In genomic region chr2:38106420-38107182, GRCh38 we compare ENCODE assay signal across 8 cellular contexts. TPM values are rescaled to one million over a fixed set of nuclear protein-coding genes. Genes with fewer than 3 reads are reported as not detected.
A peak's percentile ranks its signal among the peaks of the same experiment; 100 is the strongest.
DNase-seq lines count a peak whose midpoint lies in the region; ATAC-seq and TF ChIP-seq lines count a peak whose summit lies in the region.

No MANE protein-coding gene starts in this region.

- no peaks in the 10 kb centered on the region for H3K79me2 ChIP-seq in trophoblast cell (ENCODE audit: control insufficient read depth, insufficient read depth, low read length, poor library complexity)

- H4K91ac ChIP-seq in trophoblast cell (ENCODE audit: low read depth, low read length) = peak overlapping the region; percentile 55

- ATAC-seq in GM18505 (IDR thresholded peaks at IDR 0.05; ENCODE audit: unreplicated experiment) = no peak

- H3K4ac ChIP-seq in trophoblast cell (ENCODE audit: low read depth, low read length) = no peak overlapping the region

- H3K79me1 ChIP-seq in trophoblast cell (ENCODE audit: low read length) = peaks cover 6% of the 10 kb centered on the region

- no peaks in the 10 kb centered on the region for H3K27me3 ChIP-seq in endodermal cell (ENCODE audit: control insufficient read depth, insufficient read depth, low read length, poor library complexity, severe bottlenecking)
- H3K27me3 ChIP-seq in trophoblast cell (ENCODE audit: insufficient read depth, low read length) = no peaks in the 10 kb centered on the region

- H3K14ac ChIP-seq in trophoblast cell (ENCODE audit: low read length) = peak overlapping the region; percentile 32

- H2AFZ ChIP-seq in trophoblast cell (ENCODE audit: insufficient read depth, low read length, poor library complexity) = peak overlapping the region; percentile 20

- H3K4me3 ChIP-seq in GM12865 (ENCODE audit: low read depth, low read length) (no peak overlapping the region), endodermal cell (ENCODE audit: low read length) (peak overlapping the region; percentile 36), trophoblast cell (ENCODE audit: low read depth, low read length) (no peak overlapping the region)

- peaks cover 29% of the 10 kb centered on the region for H3K9me3 ChIP-seq in endodermal cell (ENCODE audit: control insufficient read depth, low read length)
- peaks cover 2% of the 10 kb centered on the region for H3K9me3 ChIP-seq in trophoblast cell (ENCODE audit: insufficient read depth, low read depth, low read length)

- H3K36me3 ChIP-seq in endodermal cell (ENCODE audit: control insufficient read depth, insufficient read depth, low read length) (no peaks in the 10 kb centered on the region), trophoblast cell (ENCODE audit: control insufficient read depth in 1 of 2, insufficient read depth in 2 of 2, low read length in 2 of 2) (no peaks in the 10 kb centered on the region)

- 0 to 28% methylated on average over 1 to 7 of the region's 8 CpGs for WGBS in endodermal cell (ENCODE audit: insufficient coverage in 1 of 2, insufficient read length in 1 of 2), 2 experiments
- no CpG with 5 or more reads among the region's 8 CpGs for WGBS in trophoblast cell (ENCODE audit: extremely low coverage, insufficient coverage, insufficient read length)

- H3K9ac ChIP-seq in endodermal cell (ENCODE audit: extremely low read depth, low read length, poor library complexity, severe bottlenecking) = peak overlapping the region; percentile 38
- no peak overlapping the region for H3K9ac ChIP-seq in trophoblast cell (ENCODE audit: low read length)

- H2BK120ac ChIP-seq in trophoblast cell (ENCODE audit: insufficient read depth, low read length, poor library complexity) = peak overlapping the region; percentile 52

- peaks cover 36% of the 10 kb centered on the region for H3K27me3 Mint-ChIP-seq in endodermal cell (ENCODE audit: insufficient read depth)
- H3K27me3 Mint-ChIP-seq in activated naive CD4-positive, alpha-beta T cell treated with anti-CD3 and anti-CD28 coated beads, Interleukin-2, amount 10 ng/mL, durations not matched to agents 7 days and 5 days = peaks cover 21% of the 10 kb centered on the region

- H3K23ac ChIP-seq in trophoblast cell (ENCODE audit: low read length) = no peak overlapping the region

- peaks cover 32% of the 10 kb centered on the region for H3K9me3 Mint-ChIP-seq in endodermal cell
- peaks cover 5% of the 10 kb centered on the region for H3K9me3 Mint-ChIP-seq in activated naive CD4-positive, alpha-beta T cell treated with anti-CD3 and anti-CD28 coated beads, Interleukin-2, amount 10 ng/mL, durations not matched to agents 7 days and 5 days

- H4K8ac ChIP-seq in trophoblast cell (ENCODE audit: low read depth, low read length) = peak overlapping the region; percentile 71

- peak overlapping the region; percentile 84 for H2BK12ac ChIP-seq in trophoblast cell (ENCODE audit: low read length)

- H3K4me1 Mint-ChIP-seq in endodermal cell = peaks cover 42% of the 10 kb centered on the region
- peaks cover 18% of the 10 kb centered on the region for H3K4me1 Mint-ChIP-seq in activated naive CD4-positive, alpha-beta T cell treated with anti-CD3 and anti-CD28 coated beads, Interleukin-2, amount 10 ng/mL, durations not matched to agents 7 days and 5 days

- DNase-seq in GM12865 (ENCODE audit: low read depth) (peak; percentile 64), NCI-H524 treated with DMSO at 0.1 percent for 48 hours (lab: John Stamatoyannopoulos, UW) (peak; percentile 71), endodermal cell (peak; percentile 82), trophoblast cell (no peak), medulla oblongata (ENCODE audit: extremely low spot score) (no peak), NCI-H510A treated with DMSO at 0.1 percent for 48 hours (lab: John Stamatoyannopoulos, UW) (no peak)
- no peak for DNase-seq in activated naive CD4-positive, alpha-beta T cell treated with anti-CD3 and anti-CD28 coated beads, Interleukin-2, amount 10 ng/mL, durations not matched to agents 7 days and 5 days

- H3K27ac ChIP-seq in endodermal cell (ENCODE audit: low read depth, low read length) (peak overlapping the region; percentile 62), trophoblast cell (ENCODE audit: low read depth, low read length) (peak overlapping the region; percentile 72)

- TF ChIP-seq CTCF in GM12865 (IDR thresholded peaks at IDR 0.05; ENCODE audit: insufficient read depth, low read depth, low read length, missing control alignments) = no peak
- no peak for TF ChIP-seq CTCF in endodermal cell (conservative IDR thresholded peaks at IDR 0.05)

- H3K4me3 Mint-ChIP-seq in endodermal cell = peak overlapping the region; percentile 28
- no peak overlapping the region for H3K4me3 Mint-ChIP-seq in activated naive CD4-positive, alpha-beta T cell treated with anti-CD3 and anti-CD28 coated beads, Interleukin-2, amount 10 ng/mL, durations not matched to agents 7 days and 5 days

- no peak for TF ChIP-seq POLR2A in GM18505 (IDR thresholded peaks at IDR 0.05; ENCODE audit: borderline replicate concordance, extremely low read depth, insufficient read depth, insufficient read length)

- H3K36me3 Mint-ChIP-seq in endodermal cell (ENCODE audit: low read depth) = peaks cover 2% of the 10 kb centered on the region
- no peaks in the 10 kb centered on the region for H3K36me3 Mint-ChIP-seq in activated naive CD4-positive, alpha-beta T cell treated with anti-CD3 and anti-CD28 coated beads, Interleukin-2, amount 10 ng/mL, durations not matched to agents 7 days and 5 days

- CTCF ChIA-PET in activated naive CD4-positive, alpha-beta T cell treated with anti-CD3 and anti-CD28 coated beads, Interleukin-2, amount 10 ng/mL, durations not matched to agents 7 days and 5 days (lab: Charles Lee) = interaction anchor here (0.6 to 2.7 kb wide), 3 partner anchors 10 to 716 kb away, joined by 3 to 12 read pairs (median 3); partner anchors contain the start of gene CYP1B1

- H3K4me1 ChIP-seq in endodermal cell (ENCODE audit: control insufficient read depth, insufficient read depth, low read length) (peaks cover 8% of the 10 kb centered on the region), trophoblast cell (ENCODE audit: control insufficient read depth in 1 of 2, insufficient read depth in 2 of 2, low read length in 2 of 2) (peaks cover 11 to 18% of the 10 kb centered on the region in 2 experiments)

- H3K18ac ChIP-seq in trophoblast cell (ENCODE audit: low read length) = peak overlapping the region; percentile 29

- peak overlapping the region; percentile 8 for H2BK5ac ChIP-seq in trophoblast cell (ENCODE audit: low read depth, low read length, poor library complexity)

- peak overlapping the region; percentile 96 for H3K27ac Mint-ChIP-seq in endodermal cell
- no peak overlapping the region for H3K27ac Mint-ChIP-seq in activated naive CD4-positive, alpha-beta T cell treated with anti-CD3 and anti-CD28 coated beads, Interleukin-2, amount 10 ng/mL, durations not matched to agents 7 days and 5 days

- H2AK5ac ChIP-seq in trophoblast cell (ENCODE audit: low read length) = no peak overlapping the region

- no peak overlapping the region for H4K12ac ChIP-seq in trophoblast cell (ENCODE audit: low read depth, low read length)

- H3K4me2 ChIP-seq in trophoblast cell (ENCODE audit: low read length) = no peak overlapping the region

RNA-seq across cellular contexts. Expression of gene CYP1B1, which starts 30.6 kb away (rescaled TPM):
- 1 to 10 TPM; 4.8 to 6.3 TPM for total RNA-seq in endodermal cell
- polyA plus RNA-seq in endodermal cell (2013, experiment 1 of 2) = 2.1 TPM
- polyA plus RNA-seq in endodermal cell (2013, experiment 2 of 2) = 3.1 TPM
- 2.0 and 2.1 TPM in 2 replicates for polyA plus RNA-seq in trophoblast cell (2013)

Comparison
In these comparisons a context has a peak if more than half of its experiments do, and no peak if none do; other contexts are left out.
1. DNase-seq: peak in GM12865 (single experiment), NCI-H524 treated with DMSO at 0.1 percent for 48 hours (single experiment) and endodermal cell (single experiment); none in trophoblast cell (0 of 2), medulla oblongata (single experiment), NCI-H510A treated with DMSO at 0.1 percent for 48 hours (single experiment) and activated naive CD4-positive, alpha-beta T cell treated with anti-CD3 and anti-CD28 coated beads, Interleukin-2, amount 10 ng/mL, durations not matched to agents 7 days and 5 days (single experiment).